19 cellular contexts compared by ENCODE assay signal in genomic region chr1:37739222-37739621, GRCh38. TPM values are rescaled to one million over a fixed set of nuclear protein-coding genes. Genes with fewer than 3 reads are reported as not detected.
A peak's percentile ranks its signal among the peaks of the same experiment; 100 is the strongest.
DNase-seq lines count a peak whose midpoint lies in the region; ATAC-seq and TF ChIP-seq lines count a peak whose summit lies in the region.
"Had no signal": no experiment of that assay in that cellular context is flagged by ENCODE, and none has a peak within 500 bp of the region (broad histone marks: within the 10 kb centered on the region; RNA-seq: fewer than 3 reads in every experiment).

No MANE protein-coding gene starts in this region.

- H3K27me3 ChIP-seq in mammary epithelial cell (ENCODE audit: insufficient read depth, low read length) (peaks cover 1% of the 10 kb centered on the region), prostate gland (replicated peaks; ENCODE audit: insufficient read depth) (peaks cover 5% of the 10 kb centered on the region)
- H3K27me3 ChIP-seq: ascending aorta had no signal

- CTCF ChIA-PET in activated CD8-positive, alpha-beta T cell treated with anti-CD3 and anti-CD28 coated beads for 36 hours (lab: Charles Lee), result no interaction called here
- CTCF ChIA-PET in activated CD8-positive, alpha-beta T cell treated with anti-CD3 and anti-CD28 coated beads, Interleukin-2, amount 10 ng/mL, durations not matched to agents 7 days and 5 days (lab: Charles Lee), result no interaction called here
- CTCF ChIA-PET in mammary epithelial cell (lab: Charles Lee; ENCODE audit: low non-redundant PET), result no interaction called here

- H3K4me3 Mint-ChIP-seq in activated CD8-positive, alpha-beta T cell treated with anti-CD3 and anti-CD28 coated beads for 36 hours, result no peak overlapping the region
- H3K4me3 Mint-ChIP-seq in activated CD8-positive, alpha-beta T cell treated with anti-CD3 and anti-CD28 coated beads, Interleukin-2, amount 10 ng/mL, durations not matched to agents 7 days and 5 days, result no peak overlapping the region
- H3K4me3 Mint-ChIP-seq: mesothelial cell of epicardium had no signal

- no peak overlapping the region for H3K27ac ChIP-seq in mammary epithelial cell (ENCODE audit: insufficient read depth, low read depth, low read length)
- no peak overlapping the region for H3K27ac ChIP-seq in prostate gland
- H3K27ac ChIP-seq: ascending aorta, HL-60, VCaP had no signal

- H3K9ac ChIP-seq in mammary epithelial cell (ENCODE audit: insufficient read depth, low read length), result no peak overlapping the region

- POLR2A ChIA-PET in activated CD8-positive, alpha-beta T cell treated with anti-CD3 and anti-CD28 coated beads for 36 hours (lab: Charles Lee), result no interaction called here
- POLR2A ChIA-PET in activated CD8-positive, alpha-beta T cell treated with anti-CD3 and anti-CD28 coated beads, Interleukin-2, amount 10 ng/mL, durations not matched to agents 7 days and 5 days (lab: Charles Lee), result no interaction called here

- H3K4me3 ChIP-seq in LNCaP clone FGC (ENCODE audit: low read depth, low read length) (no peak overlapping the region), mammary epithelial cell (replicated peaks in 1 of 3; ENCODE audit: insufficient read depth in 1 of 3, low read depth in 2 of 3, low read length in 3 of 3) (no peak overlapping the region), prostate gland (no peak overlapping the region)
- H3K4me3 ChIP-seq: ascending aorta had no signal

- H3K36me3 ChIP-seq in mammary epithelial cell (ENCODE audit: insufficient read depth, low read length) (no peaks in the 10 kb centered on the region), prostate gland (no peaks in the 10 kb centered on the region)
- H3K36me3 ChIP-seq: ascending aorta had no signal

- peaks cover 5% of the 10 kb centered on the region for H3K9me3 ChIP-seq in mammary epithelial cell (replicated peaks; ENCODE audit: insufficient read depth, low read length)
- no peaks in the 10 kb centered on the region for H3K9me3 ChIP-seq in prostate gland
- H3K9me3 ChIP-seq: ascending aorta had no signal

- H3K4me1 ChIP-seq in mammary epithelial cell (ENCODE audit: insufficient read depth, low read length) (peaks cover 11% of the 10 kb centered on the region), prostate gland (replicated peaks) (no peaks in the 10 kb centered on the region)
- H3K4me1 ChIP-seq: ascending aorta had no signal

- H2AFZ ChIP-seq in mammary epithelial cell (ENCODE audit: low read depth, low read length), result no peak overlapping the region

- H3K79me2 ChIP-seq in mammary epithelial cell (ENCODE audit: insufficient read depth, low read length), result no peaks in the 10 kb centered on the region

- in situ Hi-C loops in mammary epithelial cell (cut with MboI; ENCODE audit: low sequenced_read_pairs in 2 of 2), result no loop called here

- TF ChIP-seq POLR2A in prostate gland (IDR thresholded peaks at IDR 0.05), result no peak

- peak; percentile 25 for DNase-seq in activated CD8-positive, alpha-beta T cell treated with anti-CD3 and anti-CD28 coated beads for 36 hours
- no peak for DNase-seq in activated CD8-positive, alpha-beta T cell treated with anti-CD3 and anti-CD28 coated beads, Interleukin-2, amount 10 ng/mL, durations not matched to agents 7 days and 5 days
- DNase-seq in LNCaP clone FGC (ENCODE audit: low read depth), result peak; percentile 13
- DNase-seq in mammary epithelial cell, result peak; percentile 94
- DNase-seq in mesenteric fat pad (ENCODE audit: low spot score), result peak; percentile 14
- DNase-seq in GM19238 (ENCODE audit: insufficient read length, low spot score), result no peak
- no peak for DNase-seq in prostate gland (ENCODE audit: low spot score)
- no peak for DNase-seq in NCI-H2029 (lab: John Stamatoyannopoulos, UW)
- DNase-seq: activated T-cell treated with anti-CD3 and anti-CD28 coated beads for 4 hours, COR-L47, dermis blood vessel endothelial cell, NCI-H2107, nucleus accumbens had no signal

- peaks cover 41% of the 10 kb centered on the region for H3K27me3 Mint-ChIP-seq in activated CD8-positive, alpha-beta T cell treated with anti-CD3 and anti-CD28 coated beads for 36 hours
- peaks cover 37% of the 10 kb centered on the region for H3K27me3 Mint-ChIP-seq in activated CD8-positive, alpha-beta T cell treated with anti-CD3 and anti-CD28 coated beads, Interleukin-2, amount 10 ng/mL, durations not matched to agents 7 days and 5 days (ENCODE audit: low read depth)

- H3K4me2 ChIP-seq in mammary epithelial cell (ENCODE audit: insufficient read depth, low read depth, low read length), result peak overlapping the region; percentile 26

- no peaks in the 10 kb centered on the region for H3K4me1 Mint-ChIP-seq in activated CD8-positive, alpha-beta T cell treated with anti-CD3 and anti-CD28 coated beads for 36 hours (ENCODE audit: low read depth)
- no peaks in the 10 kb centered on the region for H3K4me1 Mint-ChIP-seq in activated CD8-positive, alpha-beta T cell treated with anti-CD3 and anti-CD28 coated beads, Interleukin-2, amount 10 ng/mL, durations not matched to agents 7 days and 5 days (ENCODE audit: low read depth)
- H3K4me1 Mint-ChIP-seq: mesothelial cell of epicardium had no signal

- BruUV-seq in mammary epithelial cell (replicated peaks; lab: Mats Ljungman, UMichigan), result no TSS peak

- no peak overlapping the region for H3K27ac Mint-ChIP-seq in activated CD8-positive, alpha-beta T cell treated with anti-CD3 and anti-CD28 coated beads for 36 hours
- H3K27ac Mint-ChIP-seq in activated CD8-positive, alpha-beta T cell treated with anti-CD3 and anti-CD28 coated beads, Interleukin-2, amount 10 ng/mL, durations not matched to agents 7 days and 5 days, result no peak overlapping the region
- H3K27ac Mint-ChIP-seq: mesothelial cell of epicardium had no signal

- dilution Hi-C loops in mammary epithelial cell (cut with HindIII; ENCODE audit: low sequenced_read_pairs), result no loop called here

- H3K36me3 Mint-ChIP-seq in activated CD8-positive, alpha-beta T cell treated with anti-CD3 and anti-CD28 coated beads for 36 hours (ENCODE audit: low read depth), result no peaks in the 10 kb centered on the region
- H3K36me3 Mint-ChIP-seq in activated CD8-positive, alpha-beta T cell treated with anti-CD3 and anti-CD28 coated beads, Interleukin-2, amount 10 ng/mL, durations not matched to agents 7 days and 5 days (ENCODE audit: low read depth), result no peaks in the 10 kb centered on the region
- H3K36me3 Mint-ChIP-seq: mesothelial cell of epicardium had no signal

- peak; percentile 91 for ATAC-seq in activated CD8-positive, alpha-beta T cell treated with anti-CD3 and anti-CD28 coated beads for 36 hours
- ATAC-seq in activated CD8-positive, alpha-beta T cell treated with anti-CD3 and anti-CD28 coated beads, Interleukin-2, amount 10 ng/mL, durations not matched to agents 7 days and 5 days, result no peak

- no peaks in the 10 kb centered on the region for H4K20me1 ChIP-seq in mammary epithelial cell (ENCODE audit: insufficient read depth, low read length)

- WGBS in mammary epithelial cell (ENCODE audit: low coverage, missing lambda C conversion rate), result 24% methylated on average over 2 of the region's 2 CpGs
- 93% methylated on average over 2 of the region's 2 CpGs for WGBS in prostate gland

- no peaks in the 10 kb centered on the region for H3K9me3 Mint-ChIP-seq in activated CD8-positive, alpha-beta T cell treated with anti-CD3 and anti-CD28 coated beads for 36 hours
- no peaks in the 10 kb centered on the region for H3K9me3 Mint-ChIP-seq in activated CD8-positive, alpha-beta T cell treated with anti-CD3 and anti-CD28 coated beads, Interleukin-2, amount 10 ng/mL, durations not matched to agents 7 days and 5 days (ENCODE audit: insufficient read depth)

- intact Hi-C loops in activated CD8-positive, alpha-beta T cell treated with anti-CD3 and anti-CD28 coated beads for 36 hours (cut with micrococcal nuclease), result no loop called here
- intact Hi-C loops in mammary epithelial cell (cut with micrococcal nuclease) (loop anchor here (5.0 kb wide), 1 partner anchor 47 kb away; the partner anchor contains the start of gene CDCA8), prostate gland (cut with DNase I) (no loop called here)

- TF ChIP-seq CTCF in activated CD8-positive, alpha-beta T cell treated with anti-CD3 and anti-CD28 coated beads for 36 hours (IDR thresholded peaks at IDR 0.05), result no peak
- no peak for TF ChIP-seq CTCF in LNCaP clone FGC (IDR thresholded peaks at IDR 0.05; ENCODE audit: control insufficient read depth, extremely low read depth, insufficient read depth)
- TF ChIP-seq CTCF in mammary epithelial cell (conservative IDR thresholded peaks at IDR 0.05 in 1 of 2, IDR thresholded peaks at IDR 0.05 in 1 of 2; ENCODE audit: extremely low read depth in 1 of 2, insufficient read depth in 1 of 2, low read depth in 1 of 2, low read length in 2 of 2), result no peak
- no peak for TF ChIP-seq CTCF in prostate gland (IDR thresholded peaks at IDR 0.05)

RNA-seq across cellular contexts. Expression of gene EPHA10, which starts 25.7 kb away (rescaled TPM):
- not detected for total RNA-seq in activated CD8-positive, alpha-beta T cell treated with anti-CD3 and anti-CD28 coated beads for 36 hours
- total RNA-seq in activated CD8-positive, alpha-beta T cell treated with anti-CD3 and anti-CD28 coated beads, Interleukin-2, amount 10 ng/mL, durations not matched to agents 7 days and 5 days, result not detected
- total RNA-seq in mammary epithelial cell (not detected), mesenteric fat pad (not detected), prostate gland (10 to 100 TPM in 1 of 2 donors, under 1 TPM in 1; 0.73 to 11.8 TPM)
- not detected for polyA plus RNA-seq in mammary epithelial cell
- polyA minus RNA-seq in mammary epithelial cell, result 1.1 TPM
- total RNA-seq: dermis blood vessel endothelial cell, H4, skeletal muscle tissue had no signal

RNA-seq across cellular contexts. Expression of gene CDCA8, which starts 46.9 kb away (rescaled TPM):
- 10 to 100 TPM; 53.7 to 56.0 TPM for total RNA-seq in activated CD8-positive, alpha-beta T cell treated with anti-CD3 and anti-CD28 coated beads for 36 hours
- total RNA-seq in activated CD8-positive, alpha-beta T cell treated with anti-CD3 and anti-CD28 coated beads, Interleukin-2, amount 10 ng/mL, durations not matched to agents 7 days and 5 days, result 100 to 1,000 TPM in 1 of 2 experiments, 10 to 100 TPM in 1; 97.3 to 102 TPM
- total RNA-seq in mammary epithelial cell, result 10 to 100 TPM in 1 of 2 donors, 1 to 10 TPM in 1; 1.0 to 30.0 TPM
- 47.0 TPM for polyA plus RNA-seq in mammary epithelial cell
- 32.4 TPM for polyA minus RNA-seq in mammary epithelial cell
- total RNA-seq in mesenteric fat pad, result 0.35 TPM
- 1 to 10 TPM; 2.1 to 8.6 TPM for total RNA-seq in prostate gland

RNA-seq across cellular contexts. Expression of gene MANEAL, which starts 54.4 kb away (rescaled TPM):
- 1 to 10 TPM; 1.2 to 1.4 TPM for total RNA-seq in activated CD8-positive, alpha-beta T cell treated with anti-CD3 and anti-CD28 coated beads for 36 hours
- 1 to 10 TPM; 1.2 to 2.5 TPM for total RNA-seq in activated CD8-positive, alpha-beta T cell treated with anti-CD3 and anti-CD28 coated beads, Interleukin-2, amount 10 ng/mL, durations not matched to agents 7 days and 5 days
- total RNA-seq in mammary epithelial cell, result 1 to 10 TPM in 1 of 2 donors, under 1 TPM in 1; 0.50 to 4.7 TPM
- 4.6 TPM for polyA plus RNA-seq in mammary epithelial cell
- 7.0 TPM for polyA minus RNA-seq in mammary epithelial cell
- total RNA-seq in mesenteric fat pad, result 1.5 TPM
- total RNA-seq in prostate gland, result 10 to 100 TPM in 1 of 2 donors, 1 to 10 TPM in 1; 8.8 to 11.2 TPM

Comparison
In these comparisons a context has a peak if more than half of its experiments do, and no peak if none do; other contexts are left out.
1. DNase-seq: peak in activated CD8-positive, alpha-beta T cell treated with anti-CD3 and anti-CD28 coated beads for 36 hours (single experiment), LNCaP clone FGC (single experiment), mammary epithelial cell (single experiment) and mesenteric fat pad (single experiment); none in activated CD8-positive, alpha-beta T cell treated with anti-CD3 and anti-CD28 coated beads, Interleukin-2, amount 10 ng/mL, durations not matched to agents 7 days and 5 days (single experiment), GM19238 (single experiment), prostate gland (single experiment) and NCI-H2029 (single experiment).